In the genomic region with DNA sequence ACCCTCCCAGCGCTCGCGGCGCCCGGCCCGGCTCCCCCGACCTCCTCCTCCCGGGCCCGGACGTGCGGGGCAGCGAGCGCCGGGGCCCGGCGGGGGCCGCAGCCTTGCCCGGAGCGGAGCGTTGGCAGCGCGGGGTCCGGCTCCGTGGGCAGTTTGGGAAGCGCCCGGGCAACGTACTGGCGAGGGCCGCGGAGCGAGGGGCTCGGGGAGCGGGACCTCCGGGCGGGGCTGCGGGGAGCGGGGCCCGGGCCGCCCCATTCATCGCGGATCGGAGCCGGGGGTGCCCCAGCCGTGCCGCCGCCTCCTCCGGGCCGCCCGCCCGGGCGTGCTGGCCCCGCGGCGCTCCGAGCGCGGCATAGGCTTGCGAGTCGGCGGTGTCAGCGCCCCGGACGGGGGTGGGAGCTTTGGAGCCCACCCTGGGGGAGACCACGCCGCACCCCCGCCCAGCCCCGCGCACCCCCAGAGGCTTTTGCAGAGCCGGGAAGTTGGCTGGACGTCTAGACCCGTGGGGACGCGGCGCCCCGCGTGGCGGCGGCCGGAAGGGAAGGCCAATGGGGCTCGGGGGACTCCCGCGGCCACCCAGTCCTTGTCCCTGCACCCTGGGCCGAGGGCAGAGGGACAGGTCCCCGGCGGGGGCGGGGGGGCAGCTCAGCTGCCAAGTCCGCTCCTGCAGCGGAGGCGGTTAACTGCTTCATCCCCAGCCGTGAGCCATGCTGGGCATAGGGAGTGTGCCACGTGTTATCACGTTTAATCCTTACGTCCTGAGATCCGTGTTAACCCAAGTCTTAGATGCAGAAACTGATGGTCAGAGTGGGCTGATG, we compare ENCODE assay signal across 8 cellular contexts. TPM values are rescaled to one million over a fixed set of nuclear protein-coding genes. Genes with fewer than 3 reads are reported as not detected.
DNase-seq lines count a peak whose midpoint lies in the region; ATAC-seq and TF ChIP-seq lines count a peak whose summit lies in the region.

No MANE protein-coding gene starts in this region.

- CTCF ChIA-PET in activated naive CD4-positive, alpha-beta T cell treated with anti-CD3 and anti-CD28 coated beads for 36 hours (lab: Charles Lee) = no interaction called here
- CTCF ChIA-PET in activated naive CD4-positive, alpha-beta T cell treated with anti-CD3 and anti-CD28 coated beads, Interleukin-2, amount 10 ng/mL, durations not matched to agents 7 days and 5 days (lab: Charles Lee) = no interaction called here
- CTCF ChIA-PET in mammary epithelial cell (lab: Charles Lee; ENCODE audit: low non-redundant PET) = no interaction called here

- peak overlapping the region; percentile 40 for H2AFZ ChIP-seq in mammary epithelial cell (ENCODE audit: low read depth, low read length)

- 1% methylated on average over 16 of the region's 94 CpGs for WGBS in mammary epithelial cell (ENCODE audit: low coverage, missing lambda C conversion rate)
- WGBS in right lobe of liver (ENCODE audit: insufficient coverage, low coverage, low lambda C conversion rate, missing lambda C conversion rate) = 0% methylated on average over 8 of the region's 94 CpGs
- WGBS in transverse colon (ENCODE audit: low coverage in 1 of 2), 2 donors = 4% methylated on average over 50 of the region's 94 CpGs; no CpG with 5 or more reads in 1 of the 2 donors

- H3K27ac ChIP-seq in mammary epithelial cell (ENCODE audit: insufficient read depth, low read depth, low read length) = no peak overlapping the region
- no peak overlapping the region for H3K27ac ChIP-seq in right lobe of liver
- no peak overlapping the region for H3K27ac ChIP-seq in transverse colon

- H3K9me3 Mint-ChIP-seq in activated naive CD4-positive, alpha-beta T cell treated with anti-CD3 and anti-CD28 coated beads for 36 hours = no peaks in the 10 kb centered on the region
- no peaks in the 10 kb centered on the region for H3K9me3 Mint-ChIP-seq in activated naive CD4-positive, alpha-beta T cell treated with anti-CD3 and anti-CD28 coated beads, Interleukin-2, amount 10 ng/mL, durations not matched to agents 7 days and 5 days

- H3K36me3 ChIP-seq in mammary epithelial cell (ENCODE audit: insufficient read depth, low read length) (no peaks in the 10 kb centered on the region), right lobe of liver (no peaks in the 10 kb centered on the region), transverse colon (no peaks in the 10 kb centered on the region)

- intact Hi-C loops in activated naive CD4-positive, alpha-beta T cell treated with anti-CD3 and anti-CD28 coated beads for 36 hours (cut with micrococcal nuclease) = no loop called here
- intact Hi-C loops in mammary epithelial cell (cut with micrococcal nuclease) = loop anchor here (10.0 kb wide), 1 partner anchor 89 kb away; no protein-coding TSS in a partner anchor
- intact Hi-C loops in right lobe of liver (cut with DNase I) = no loop called here
- intact Hi-C loops in transverse colon (cut with DNase I; ENCODE audit: low total_unique reads) = no loop called here

- ATAC-seq in right lobe of liver = peak; percentile 31 to 61 (median 43)
- no peak for ATAC-seq in GM19395 (IDR thresholded peaks at IDR 0.05; ENCODE audit: unreplicated experiment)
- no peak for ATAC-seq in HG02970 (IDR thresholded peaks at IDR 0.05; ENCODE audit: low FRiP score, unreplicated experiment)
- ATAC-seq in GM18867 (IDR thresholded peaks at IDR 0.05; ENCODE audit: unreplicated experiment) = no peak

- H3K27me3 Mint-ChIP-seq in activated naive CD4-positive, alpha-beta T cell treated with anti-CD3 and anti-CD28 coated beads for 36 hours (ENCODE audit: low read depth) = peaks cover 29% of the 10 kb centered on the region
- peaks cover 33% of the 10 kb centered on the region for H3K27me3 Mint-ChIP-seq in activated naive CD4-positive, alpha-beta T cell treated with anti-CD3 and anti-CD28 coated beads, Interleukin-2, amount 10 ng/mL, durations not matched to agents 7 days and 5 days

- TF ChIP-seq CTCF in mammary epithelial cell (conservative IDR thresholded peaks at IDR 0.05 in 1 of 2, IDR thresholded peaks at IDR 0.05 in 1 of 2; ENCODE audit: extremely low read depth in 1 of 2, insufficient read depth in 1 of 2, low read depth in 1 of 2, low read length in 2 of 2) (peak in 1 of 2 donors; percentile 57), right lobe of liver (IDR thresholded peaks at IDR 0.05) (peak; percentile 14 to 32 (median 26)), transverse colon (IDR thresholded peaks at IDR 0.05) (peak; percentile 12 to 45 (median 42))

- H3K4me3 Mint-ChIP-seq in activated naive CD4-positive, alpha-beta T cell treated with anti-CD3 and anti-CD28 coated beads for 36 hours = no peak overlapping the region
- H3K4me3 Mint-ChIP-seq in activated naive CD4-positive, alpha-beta T cell treated with anti-CD3 and anti-CD28 coated beads, Interleukin-2, amount 10 ng/mL, durations not matched to agents 7 days and 5 days = no peak overlapping the region

- H3K27me3 ChIP-seq in mammary epithelial cell (ENCODE audit: insufficient read depth, low read length) = peaks cover 4% of the 10 kb centered on the region
- no peaks in the 10 kb centered on the region for H3K27me3 ChIP-seq in right lobe of liver
- H3K27me3 ChIP-seq in transverse colon = peaks cover 53% of the 10 kb centered on the region

- DNase-seq in activated naive CD4-positive, alpha-beta T cell treated with anti-CD3 and anti-CD28 coated beads for 36 hours = peak; percentile 15
- no peak for DNase-seq in activated naive CD4-positive, alpha-beta T cell treated with anti-CD3 and anti-CD28 coated beads, Interleukin-2, amount 10 ng/mL, durations not matched to agents 7 days and 5 days
- no peak for DNase-seq in mammary epithelial cell
- peak in 2 of 3 donors; percentile 39 to 55 for DNase-seq in right lobe of liver
- no peak for DNase-seq in transverse colon

- H3K9ac ChIP-seq in mammary epithelial cell (ENCODE audit: insufficient read depth, low read length) = no peak overlapping the region

- H3K9me3 ChIP-seq in mammary epithelial cell (replicated peaks; ENCODE audit: insufficient read depth, low read length) (no peaks in the 10 kb centered on the region), right lobe of liver (no peaks in the 10 kb centered on the region), transverse colon (no peaks in the 10 kb centered on the region)

- peak overlapping the region in 2 of 3 experiments; percentile 26 to 33 for H3K4me3 ChIP-seq in mammary epithelial cell (replicated peaks in 1 of 3; ENCODE audit: insufficient read depth in 1 of 3, low read depth in 2 of 3, low read length in 3 of 3)
- H3K4me3 ChIP-seq in right lobe of liver = peak overlapping the region; percentile 12 to 26 (median 23)
- H3K4me3 ChIP-seq in transverse colon = peak overlapping the region in 3 of 4 donors; percentile 18 to 37 (median 32)

- no peak for TF ChIP-seq EP300 in transverse colon (IDR thresholded peaks at IDR 0.05; ENCODE audit: low read depth)

- BruUV-seq in mammary epithelial cell (replicated peaks; lab: Mats Ljungman, UMichigan) = no TSS peak

- no peak overlapping the region for H3K27ac Mint-ChIP-seq in activated naive CD4-positive, alpha-beta T cell treated with anti-CD3 and anti-CD28 coated beads for 36 hours
- H3K27ac Mint-ChIP-seq in activated naive CD4-positive, alpha-beta T cell treated with anti-CD3 and anti-CD28 coated beads, Interleukin-2, amount 10 ng/mL, durations not matched to agents 7 days and 5 days = no peak overlapping the region

- peaks cover 4% of the 10 kb centered on the region for H3K4me1 Mint-ChIP-seq in activated naive CD4-positive, alpha-beta T cell treated with anti-CD3 and anti-CD28 coated beads for 36 hours (ENCODE audit: low read depth)
- H3K4me1 Mint-ChIP-seq in activated naive CD4-positive, alpha-beta T cell treated with anti-CD3 and anti-CD28 coated beads, Interleukin-2, amount 10 ng/mL, durations not matched to agents 7 days and 5 days = peaks cover 4% of the 10 kb centered on the region

- peak overlapping the region; percentile 71 for H3K4me2 ChIP-seq in mammary epithelial cell (ENCODE audit: insufficient read depth, low read depth, low read length)

- no peaks in the 10 kb centered on the region for H3K79me2 ChIP-seq in mammary epithelial cell (ENCODE audit: insufficient read depth, low read length)

- peaks cover 7% of the 10 kb centered on the region for H3K4me1 ChIP-seq in mammary epithelial cell (ENCODE audit: insufficient read depth, low read length)
- H3K4me1 ChIP-seq in right lobe of liver = no peaks in the 10 kb centered on the region
- peaks cover 0 to 17% (median 16%) of the 10 kb centered on the region in 4 donors for H3K4me1 ChIP-seq in transverse colon

- no peaks in the 10 kb centered on the region for H4K20me1 ChIP-seq in mammary epithelial cell (ENCODE audit: insufficient read depth, low read length)

- H3K36me3 Mint-ChIP-seq in activated naive CD4-positive, alpha-beta T cell treated with anti-CD3 and anti-CD28 coated beads for 36 hours (ENCODE audit: low read depth) = no peaks in the 10 kb centered on the region
- no peaks in the 10 kb centered on the region for H3K36me3 Mint-ChIP-seq in activated naive CD4-positive, alpha-beta T cell treated with anti-CD3 and anti-CD28 coated beads, Interleukin-2, amount 10 ng/mL, durations not matched to agents 7 days and 5 days

- no peak for TF ChIP-seq POLR2A in right lobe of liver (IDR thresholded peaks at IDR 0.05)
- TF ChIP-seq POLR2A in transverse colon (IDR thresholded peaks at IDR 0.05) = no peak

- in situ Hi-C loops in mammary epithelial cell (cut with MboI; ENCODE audit: low sequenced_read_pairs in 2 of 2) = no loop called here
- in situ Hi-C loops in transverse colon (cut with MboI; ENCODE audit: low pct_ligation_motif_present in 1 of 4, low pct_unique_long_range_greater_than_20kb in 1 of 4, low sequenced_read_pairs in 3 of 4) = no loop called here

- dilution Hi-C loops in mammary epithelial cell (cut with HindIII; ENCODE audit: low sequenced_read_pairs) = no loop called here

RNA-seq across cellular contexts. Expression of gene ZNF469, which starts 0.9 kb away (rescaled TPM):
- under 1 TPM; 0.15 to 0.17 TPM for total RNA-seq in activated naive CD4-positive, alpha-beta T cell treated with anti-CD3 and anti-CD28 coated beads for 36 hours
- 1 to 10 TPM in 1 of 2 donors, under 1 TPM in 1; 0.14 to 3.2 TPM for total RNA-seq in mammary epithelial cell
- 0.05 TPM for polyA plus RNA-seq in mammary epithelial cell
- polyA minus RNA-seq in mammary epithelial cell = 0.05 TPM
- 1 to 10 TPM in 2 of 6 experiments, under 1 TPM in 4; 0.22 to 1.3 (median 0.37) TPM for total RNA-seq in right lobe of liver
- under 1 TPM; 0.14 to 0.75 (median 0.54) TPM for total RNA-seq in transverse colon

Comparison
In these comparisons a context has a peak if more than half of its experiments do, and no peak if none do; other contexts are left out.
1. DNase-seq: peak in activated naive CD4-positive, alpha-beta T cell treated with anti-CD3 and anti-CD28 coated beads for 36 hours (single experiment) and right lobe of liver (2 of 3); none in activated naive CD4-positive, alpha-beta T cell treated with anti-CD3 and anti-CD28 coated beads, Interleukin-2, amount 10 ng/mL, durations not matched to agents 7 days and 5 days (single experiment), mammary epithelial cell (single experiment) and transverse colon (single experiment).
2. ATAC-seq: peak in right lobe of liver (4 of 4); none in GM19395 (single experiment), HG02970 (single experiment) and GM18867 (single experiment).
3. Peak in every context shown above with its lines, with median percentiles within 50 percentile points of each other: H3K4me3 ChIP-seq.